ENCODE assay signal across 21 cellular contexts in the genomic region with DNA sequence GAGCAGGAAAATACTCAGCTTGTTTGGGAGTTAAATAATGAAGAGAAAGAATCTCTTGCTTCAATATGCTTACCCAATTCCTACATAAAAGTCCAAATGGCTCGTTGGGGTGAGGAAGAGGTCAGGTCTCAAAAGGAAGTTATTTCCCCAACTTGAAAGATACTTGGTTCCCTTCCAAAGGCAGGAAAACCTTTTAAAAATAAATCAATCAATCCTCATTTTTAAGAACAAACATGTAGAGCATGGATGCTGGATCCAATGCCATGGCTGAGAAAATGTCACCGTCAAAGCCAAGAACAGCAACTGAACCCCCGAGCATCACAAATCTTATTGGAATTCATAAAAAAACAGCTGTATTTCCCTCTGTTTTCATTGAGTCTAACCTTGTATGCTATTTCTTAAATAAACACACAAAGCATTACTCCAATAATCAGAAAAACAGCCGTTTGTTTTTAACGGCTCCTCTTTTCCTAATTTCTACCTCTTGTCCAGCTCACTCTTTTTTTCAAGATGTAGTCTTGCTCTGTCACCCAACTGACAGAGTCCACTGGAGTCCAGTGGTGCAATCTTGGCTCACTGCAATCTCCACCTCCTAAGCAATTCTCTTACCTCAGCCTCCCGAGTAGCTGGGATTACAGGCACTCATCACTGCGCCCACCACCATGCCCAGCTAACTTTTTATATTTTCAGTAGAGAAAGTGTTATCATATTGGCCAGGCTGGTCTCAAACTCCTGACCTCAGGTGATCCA.
DNase-seq lines count a peak whose midpoint lies in the region; ATAC-seq and TF ChIP-seq lines count a peak whose summit lies in the region.
"Had no signal": no experiment of that assay in that cellular context is flagged by ENCODE, and none has a peak within 500 bp of the region (broad histone marks: within the 10 kb centered on the region; RNA-seq: fewer than 3 reads in every experiment).

No MANE protein-coding gene starts in this region.

- 51 to 54% methylated on average over 7 of the region's 7 CpGs for WGBS in body of pancreas, 2 donors
- 51 to 56% methylated on average over 7 of the region's 7 CpGs for WGBS in lung, 2 donors
- 47% methylated on average over 7 of the region's 7 CpGs for WGBS in urinary bladder
- WGBS in ovary, 3 donors: 21 to 27% (median 24%) methylated on average over 7 of the region's 7 CpGs

- H3K36me3 ChIP-seq in body of pancreas (replicated peaks in 1 of 2; ENCODE audit: insufficient read depth in 1 of 2, low read depth in 2 of 2) (no peaks in the 10 kb centered on the region), lung (ENCODE audit: control insufficient read depth in 2 of 2, insufficient read depth in 2 of 2, low read length in 2 of 2) (no peaks in the 10 kb centered on the region), urinary bladder (ENCODE audit: insufficient read depth) (no peaks in the 10 kb centered on the region), ovary (no peaks in the 10 kb centered on the region)
- H3K36me3 ChIP-seq: neutrophil, tibial artery had no signal

- no peak overlapping the region for H3K4me3 ChIP-seq in body of pancreas
- H3K4me3 ChIP-seq in fibroblast of the aortic adventitia (ENCODE audit: low read depth, low read length): no peak overlapping the region
- no peak overlapping the region for H3K4me3 ChIP-seq in lung
- no peak overlapping the region for H3K4me3 ChIP-seq in urinary bladder (ENCODE audit: low read depth, low read length)
- no peak overlapping the region for H3K4me3 ChIP-seq in ovary
- H3K4me3 ChIP-seq: mucosa of descending colon, tibial artery had no signal

- H3K9me3 ChIP-seq in body of pancreas: no peaks in the 10 kb centered on the region
- H3K9me3 ChIP-seq in lung (ENCODE audit: control insufficient read depth in 2 of 2, insufficient read depth in 1 of 2, low read length in 1 of 2): no peaks in the 10 kb centered on the region
- no peaks in the 10 kb centered on the region for H3K9me3 ChIP-seq in ovary
- H3K9me3 ChIP-seq: mucosa of descending colon, neutrophil, tibial artery had no signal

- no peaks in the 10 kb centered on the region for H3K4me1 ChIP-seq in body of pancreas
- H3K4me1 ChIP-seq in lung (ENCODE audit: control insufficient read depth in 2 of 2, insufficient read depth in 2 of 2, low read length in 2 of 2): peaks cover 0 to 4% of the 10 kb centered on the region in 2 donors
- no peaks in the 10 kb centered on the region for H3K4me1 ChIP-seq in urinary bladder (ENCODE audit: insufficient read depth)
- H3K4me1 ChIP-seq in ovary (ENCODE audit: insufficient read depth): peaks cover 7% of the 10 kb centered on the region

- intact Hi-C loops in body of pancreas (cut with DNase I) (no loop called here), ovary (cut with DNase I) (no loop called here)

- TF ChIP-seq POLR2A in body of pancreas (IDR thresholded peaks at IDR 0.05) (no peak), ovary (IDR thresholded peaks at IDR 0.05) (no peak)

- peak; percentile 9 for ATAC-seq in body of pancreas
- peak; percentile 41 for ATAC-seq in lung (ENCODE audit: insufficient read depth, low FRiP score)
- no peak for ATAC-seq in GM18511 (IDR thresholded peaks at IDR 0.05; ENCODE audit: unreplicated experiment)
- ATAC-seq: activated naive CD8-positive, alpha-beta T cell treated with anti-CD3 and anti-CD28 coated beads, Interleukin-2, amount 50 U/mL, for 24 hours; mucosa of descending colon; stimulated activated naive B cell treated with anti-CD40 and anti-IgM and Interleukin-4, amounts not matched to agents 10 μg/mL and 1 μg/mL and 100 μg/mL, for 72 hours had no signal

- no peak for TF ChIP-seq CTCF in body of pancreas (IDR thresholded peaks at IDR 0.05)
- TF ChIP-seq CTCF in fibroblast of the aortic adventitia (IDR thresholded peaks at IDR 0.05; ENCODE audit: insufficient read depth, low read length): no peak
- no peak for TF ChIP-seq CTCF in lung (IDR thresholded peaks at IDR 0.05; ENCODE audit: control extremely low read depth, extremely low read depth)
- no peak for TF ChIP-seq CTCF in ovary (IDR thresholded peaks at IDR 0.05)

- H3K27me3 ChIP-seq in body of pancreas (no peaks in the 10 kb centered on the region), lung (ENCODE audit: control insufficient read depth, insufficient read depth) (no peaks in the 10 kb centered on the region), ovary (no peaks in the 10 kb centered on the region)
- H3K27me3 ChIP-seq: neutrophil, tibial artery had no signal

- DNase-seq in body of pancreas (no peak), fibroblast of the aortic adventitia (ENCODE audit: low read depth) (peak; percentile 61), lung (ENCODE audit: low spot score) (no peak), LoVo (ENCODE audit: low spot score) (no peak), ovary (no peak), COLO829 (ENCODE audit: low spot score) (no peak)
- DNase-seq: activated CD4-positive, alpha-beta T cell treated with anti-CD3 and anti-CD28 coated beads, Interleukin-2, amount 10 ng/mL, durations not matched to agents 24 days and 14 days; activated CD8-positive, alpha-beta memory T cell treated with anti-CD3 and anti-CD28 coated beads, Interleukin-2, amount 50 U/mL, for 4 hours; activated naive CD8-positive, alpha-beta T cell treated with anti-CD3 and anti-CD28 coated beads, Interleukin-2, amount 50 U/mL, for 24 hours; AML-193; Calu3; central memory CD4-positive, alpha-beta T cell; effector CD8-positive, alpha-beta T cell; mucosa of descending colon; NCI-H2107; NCI-H526 treated with DMSO at 0.1 percent for 48 hours; stimulated activated naive B cell treated with anti-CD40 and anti-IgM and Interleukin-4, amounts not matched to agents 10 μg/mL and 1 μg/mL and 100 μg/mL, for 72 hours; tibial artery had no signal

- TF ChIP-seq EP300 in ovary (IDR thresholded peaks at IDR 0.05): no peak

- H3K27ac ChIP-seq in body of pancreas: no peak overlapping the region
- no peak overlapping the region for H3K27ac ChIP-seq in lung (ENCODE audit: low read depth in 1 of 2, low read length in 1 of 2)
- peak overlapping the region; percentile 10 for H3K27ac ChIP-seq in urinary bladder (ENCODE audit: low read depth)
- peak overlapping the region in 1 of 2 donors; percentile 10 for H3K27ac ChIP-seq in ovary
- H3K27ac ChIP-seq: neutrophil, tibial artery had no signal
